In genomic region chr10:17226891-17227303, GRCh38 we compare ENCODE assay signal across 10 cellular contexts. TPM values are rescaled to one million over a fixed set of nuclear protein-coding genes. Genes with fewer than 3 reads are reported as not detected.
DNase-seq lines count a peak whose midpoint lies in the region; ATAC-seq and TF ChIP-seq lines count a peak whose summit lies in the region.
"Had no signal": no experiment of that assay in that cellular context is flagged by ENCODE, and none has a peak within 500 bp of the region (broad histone marks: within the 10 kb centered on the region; RNA-seq: fewer than 3 reads in every experiment).

No MANE protein-coding gene starts in this region.

- intact Hi-C loops in activated B cell treated with CpG ODN at 0.5 μM for 24 hours (cut with micrococcal nuclease): loop anchor here (5.0 kb wide), 1 partner anchor 85 kb away; no protein-coding TSS in a partner anchor
- intact Hi-C loops in right cardiac atrium (cut with DNase I): loop anchor here in 1 of 4 donors (10.0 kb wide), 1 partner anchor 222 kb away; no protein-coding TSS in a partner anchor

- H3K36me3 ChIP-seq in HEK293 (ENCODE audit: control insufficient read depth in 2 of 2, insufficient read depth in 1 of 2, low read length in 2 of 2): peaks cover 13 to 25% of the 10 kb centered on the region in 2 experiments; a peak in 2 of 3 replicates

- H3K9me3 Mint-ChIP-seq in activated B cell treated with CpG ODN at 0.5 μM for 24 hours: no peaks in the 10 kb centered on the region
- no peaks in the 10 kb centered on the region for H3K9me3 Mint-ChIP-seq in stimulated activated effector memory CD8-positive, alpha-beta T cell treated with anti-CD3 and anti-CD28 coated beads, Interleukin-12 subunit alpha, Interleukin-12 subunit beta, amount 100 ng/mL, for 72 hours

- no peak for TF ChIP-seq CTCF in HEK293 (tag by site-specific recombination; IDR thresholded peaks at IDR 0.05)
- no peak for TF ChIP-seq CTCF in activated B cell treated with CpG ODN at 0.5 μM for 24 hours (IDR thresholded peaks at IDR 0.05)

- H3K27me3 Mint-ChIP-seq in activated B cell treated with CpG ODN at 0.5 μM for 24 hours: no peaks in the 10 kb centered on the region

- H3K4me3 ChIP-seq in HEK293 (ENCODE audit: low read depth, low read length) (no peak overlapping the region), right cardiac atrium (ENCODE audit: low read length) (peak overlapping the region; percentile 84)

- POLR2A ChIA-PET in HEK293 (lab: Yijun Ruan, JAX): interaction anchor here (4.2 kb wide), 1 partner anchor 26 kb away, joined by 78 read pairs; the partner anchor contains the start of gene TRDMT1
- POLR2A ChIA-PET in activated B cell treated with CpG ODN at 0.5 μM for 24 hours (lab: Charles Lee): interaction anchor here (0.7 to 6.0 kb wide), 7 partner anchors 8 to 410 kb away, joined by 3 to 251 read pairs (median 59); partner anchors contain the start of genes RSU1 and TRDMT1

- no peak for ATAC-seq in activated B cell treated with CpG ODN at 0.5 μM for 24 hours (ENCODE audit: low read depth)
- no peak for ATAC-seq in right cardiac atrium
- ATAC-seq in stimulated activated effector memory CD8-positive, alpha-beta T cell treated with anti-CD3 and anti-CD28 coated beads, Interleukin-12 subunit alpha, Interleukin-12 subunit beta, amount 100 ng/mL, for 72 hours: no peak
- ATAC-seq in GM19463 (IDR thresholded peaks at IDR 0.05; ENCODE audit: unreplicated experiment): no peak
- ATAC-seq in GM21717 (IDR thresholded peaks at IDR 0.05; ENCODE audit: unreplicated experiment): no peak

- CTCF ChIA-PET in HEK293 (lab: Yijun Ruan, JAX): interaction anchor here (0.6 to 2.7 kb wide), 6 partner anchors 11 to 383 kb away, joined by 3 to 9 read pairs (median 4); no protein-coding TSS in a partner anchor
- CTCF ChIA-PET in activated B cell treated with CpG ODN at 0.5 μM for 24 hours (lab: Charles Lee): interaction anchor here (0.9 to 5.0 kb wide), 4 partner anchors 11 to 409 kb away, joined by 5 to 34 read pairs (median 6); partner anchors contain the start of gene TRDMT1

- 79% methylated on average over 8 of the region's 8 CpGs for WGBS in right cardiac atrium

- H3K36me3 Mint-ChIP-seq in activated B cell treated with CpG ODN at 0.5 μM for 24 hours (ENCODE audit: low read depth): peaks cover 30% of the 10 kb centered on the region
- peaks cover 45% of the 10 kb centered on the region for H3K36me3 Mint-ChIP-seq in stimulated activated effector memory CD8-positive, alpha-beta T cell treated with anti-CD3 and anti-CD28 coated beads, Interleukin-12 subunit alpha, Interleukin-12 subunit beta, amount 100 ng/mL, for 72 hours

- H3K4me1 Mint-ChIP-seq in activated B cell treated with CpG ODN at 0.5 μM for 24 hours: peaks cover 40% of the 10 kb centered on the region
- H3K4me1 Mint-ChIP-seq in stimulated activated effector memory CD8-positive, alpha-beta T cell treated with anti-CD3 and anti-CD28 coated beads, Interleukin-12 subunit alpha, Interleukin-12 subunit beta, amount 100 ng/mL, for 72 hours: peaks cover 43% of the 10 kb centered on the region

- H3K27ac Mint-ChIP-seq in activated B cell treated with CpG ODN at 0.5 μM for 24 hours: peak overlapping the region; percentile 99
- H3K27ac Mint-ChIP-seq in stimulated activated effector memory CD8-positive, alpha-beta T cell treated with anti-CD3 and anti-CD28 coated beads, Interleukin-12 subunit alpha, Interleukin-12 subunit beta, amount 100 ng/mL, for 72 hours: peak overlapping the region; percentile 98

- H3K4me1 ChIP-seq in HEK293 (ENCODE audit: control insufficient read depth, insufficient read depth, low read length) (peaks cover 7% of the 10 kb centered on the region), right cardiac atrium (ENCODE audit: control insufficient read depth, insufficient read depth, low read length) (peaks cover 4% of the 10 kb centered on the region)

- DNase-seq in activated B cell treated with CpG ODN at 0.5 μM for 24 hours: no peak
- DNase-seq in right cardiac atrium: peak; percentile 35 to 64 (median 56)
- no peak for DNase-seq in stimulated activated effector memory CD8-positive, alpha-beta T cell treated with anti-CD3 and anti-CD28 coated beads, Interleukin-12 subunit alpha, Interleukin-12 subunit beta, amount 100 ng/mL, for 72 hours (ENCODE audit: low spot score in 2 of 2)
- no peak for DNase-seq in EL
- DNase-seq in UCSD-AML1 (lab: John Stamatoyannopoulos, UW; ENCODE audit: unreplicated experiment): no peak

- H3K27ac ChIP-seq in HEK293 (ENCODE audit: extremely low read depth, low read depth, low read length): peak overlapping the region; percentile 18; the same call in 1 of the 2 replicates
- H3K27ac ChIP-seq in right cardiac atrium (ENCODE audit: low read length): peak overlapping the region; percentile 34
- H3K27ac ChIP-seq: epithelial cell of prostate, VCaP had no signal

- H3K27me3 ChIP-seq in right cardiac atrium (ENCODE audit: control insufficient read depth, insufficient read depth): no peaks in the 10 kb centered on the region

- H3K9me3 ChIP-seq in HEK293 (ENCODE audit: control insufficient read depth, insufficient read depth, low read depth, low read length): no peaks in the 10 kb centered on the region
- H3K9me3 ChIP-seq in right cardiac atrium (ENCODE audit: control insufficient read depth, low read length): no peaks in the 10 kb centered on the region

- peak overlapping the region; percentile 97 for H3K4me3 Mint-ChIP-seq in activated B cell treated with CpG ODN at 0.5 μM for 24 hours
- peak overlapping the region; percentile 84 for H3K4me3 Mint-ChIP-seq in stimulated activated effector memory CD8-positive, alpha-beta T cell treated with anti-CD3 and anti-CD28 coated beads, Interleukin-12 subunit alpha, Interleukin-12 subunit beta, amount 100 ng/mL, for 72 hours

TF ChIP-seq in HEK293, 187 proteins besides CTCF, POLR2A, EP300 and RAD21:
- 0 out of 2 replicates have a peak, but pooled peaks have one; percentile 25 for TF ChIP-seq HIC1 (tag by site-specific recombination; IDR thresholded peaks at IDR 0.05)
- TF ChIP-seq ZNF704 (tag by site-specific recombination; IDR thresholded peaks at IDR 0.05): no peak
- TF ChIP-seq ZNF423 (tag by site-specific recombination; IDR thresholded peaks at IDR 0.05): no peak
- no peak for TF ChIP-seq ZBTB1 (tag by site-specific recombination; IDR thresholded peaks at IDR 0.05)
- TF ChIP-seq ZNF548 (tag by site-specific recombination; IDR thresholded peaks at IDR 0.05): no peak
- no peak for TF ChIP-seq ZNF830 (tag by site-specific recombination; IDR thresholded peaks at IDR 0.05; ENCODE audit: low read depth)
- TF ChIP-seq TRIM28 (IDR thresholded peaks at IDR 0.05; ENCODE audit: borderline replicate concordance, low read length): no peak
- TF ChIP-seq PRDM1 (tag by site-specific recombination; IDR thresholded peaks at IDR 0.05): peak; percentile 55; the same call in 1 of the 2 replicates
- TF ChIP-seq ZBTB17 (tag by site-specific recombination; IDR thresholded peaks at IDR 0.05): peak; percentile 49
- TF ChIP-seq ZNF354C (tag by site-specific recombination; IDR thresholded peaks at IDR 0.05; ENCODE audit: borderline replicate concordance, low read depth): no peak
- TF ChIP-seq ZBTB20 (tag by site-specific recombination; IDR thresholded peaks at IDR 0.05): peak; percentile 16; the same call in 1 of the 2 replicates
TF ChIP-seq in HEK293: peak in this region for 4.

RNA-seq across cellular contexts. Expression of gene VIM, which starts 1.1 kb away (rescaled TPM):
- total RNA-seq in activated B cell treated with CpG ODN at 0.5 μM for 24 hours: 796 and 798 TPM in 2 replicates
- total RNA-seq in right cardiac atrium: 100 to 1,000 TPM; 772 to 952 (median 847) TPM
- 724 TPM for polyA plus RNA-seq in right cardiac atrium

RNA-seq across cellular contexts. Expression of gene TRDMT1, which starts 25.4 kb away (rescaled TPM):
- 15.0 and 19.9 TPM in 2 replicates for total RNA-seq in activated B cell treated with CpG ODN at 0.5 μM for 24 hours
- 1 to 10 TPM; 4.5 to 6.9 (median 5.4) TPM for total RNA-seq in right cardiac atrium
- 2.1 TPM for polyA plus RNA-seq in right cardiac atrium

Comparison
In these comparisons a context has a peak if more than half of its experiments do, and no peak if none do; other contexts are left out.
1. DNase-seq: peak in right cardiac atrium (3 of 3); none in activated B cell treated with CpG ODN at 0.5 μM for 24 hours (single experiment), stimulated activated effector memory CD8-positive, alpha-beta T cell treated with anti-CD3 and anti-CD28 coated beads, Interleukin-12 subunit alpha, Interleukin-12 subunit beta, amount 100 ng/mL, for 72 hours (0 of 2), EL (single experiment) and UCSD-AML1 (single experiment).